8 cellular contexts compared by ENCODE assay signal in the genomic region with DNA sequence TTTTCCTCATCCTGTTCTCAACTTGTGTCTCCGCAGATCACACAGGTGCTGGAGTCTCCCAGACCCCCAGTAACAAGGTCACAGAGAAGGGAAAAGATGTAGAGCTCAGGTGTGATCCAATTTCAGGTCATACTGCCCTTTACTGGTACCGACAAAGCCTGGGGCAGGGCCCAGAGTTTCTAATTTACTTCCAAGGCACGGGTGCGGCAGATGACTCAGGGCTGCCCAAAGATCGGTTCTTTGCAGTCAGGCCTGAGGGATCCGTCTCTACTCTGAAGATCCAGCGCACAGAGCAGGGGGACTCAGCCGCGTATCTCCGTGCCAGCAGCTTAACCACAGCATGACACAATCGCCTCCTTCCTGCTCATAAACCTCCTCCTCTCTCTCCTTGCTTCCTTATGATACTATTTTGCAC.
DNase-seq lines count a peak whose midpoint lies in the region; ATAC-seq and TF ChIP-seq lines count a peak whose summit lies in the region.

No MANE protein-coding gene starts in this region.

- peak; percentile 51 for ATAC-seq in GM18868 (IDR thresholded peaks at IDR 0.05; ENCODE audit: unreplicated experiment)
- ATAC-seq in activated T-helper 17 cell treated with anti-CD3 and anti-CD28 coated beads, Interleukin-2, amount 50 U/mL, for 72 hours (replicated peaks) = peak; percentile 84

- intact Hi-C loops in ascending aorta (cut with DNase I) = no loop called here

- no peaks in the 10 kb centered on the region for H3K36me3 Mint-ChIP-seq in activated T-helper 17 cell treated with anti-CD3 and anti-CD28 coated beads, Interleukin-2, amount 50 U/mL, for 72 hours (ENCODE audit: low read depth)

- no peaks in the 10 kb centered on the region for H4K20me1 ChIP-seq in Loucy (ENCODE audit: insufficient read depth, low read length, poor library complexity, severe bottlenecking)

- H3F3A ChIP-seq in Loucy (ENCODE audit: low read depth) = peaks cover 20% of the 10 kb centered on the region

- no peaks in the 10 kb centered on the region for H3K27me3 Mint-ChIP-seq in activated T-helper 17 cell treated with anti-CD3 and anti-CD28 coated beads, Interleukin-2, amount 50 U/mL, for 72 hours

- H3K4me1 Mint-ChIP-seq in activated T-helper 17 cell treated with anti-CD3 and anti-CD28 coated beads, Interleukin-2, amount 50 U/mL, for 72 hours = peaks cover 14% of the 10 kb centered on the region

- peak overlapping the region; percentile 93 for H3K4me2 ChIP-seq in Loucy (ENCODE audit: low read depth, low read length, poor library complexity, severe bottlenecking)

- H3K27me3 ChIP-seq in Loucy (ENCODE audit: insufficient read depth, low read length, poor library complexity, severe bottlenecking) (no peaks in the 10 kb centered on the region), neutrophil (no peaks in the 10 kb centered on the region), ascending aorta (no peaks in the 10 kb centered on the region)

- TF ChIP-seq CTCF in Loucy (conservative IDR thresholded peaks at IDR 0.05; ENCODE audit: low read length) (no peak), neutrophil (IDR thresholded peaks at IDR 0.05) (no peak), ascending aorta (IDR thresholded peaks at IDR 0.05) (no peak)

- peak overlapping the region; percentile 88 for H3K9ac ChIP-seq in Loucy (ENCODE audit: low read depth, low read length, poor library complexity, severe bottlenecking)

- H3K27ac ChIP-seq in neutrophil (peak overlapping the region; percentile 70), ascending aorta (no peak overlapping the region)

- no peaks in the 10 kb centered on the region for H3K79me2 ChIP-seq in Loucy (ENCODE audit: insufficient read depth, low read length)

- peak overlapping the region; percentile 89 for H3K27ac Mint-ChIP-seq in activated T-helper 17 cell treated with anti-CD3 and anti-CD28 coated beads, Interleukin-2, amount 50 U/mL, for 72 hours

- peak overlapping the region; percentile 1; the same call in 1 of the 2 replicates for H2AFZ ChIP-seq in Loucy (ENCODE audit: low read length)

- no peaks in the 10 kb centered on the region for H3K9me3 Mint-ChIP-seq in activated T-helper 17 cell treated with anti-CD3 and anti-CD28 coated beads, Interleukin-2, amount 50 U/mL, for 72 hours

- DNase-seq in ascending aorta (ENCODE audit: low spot score in 2 of 2) (no peak), AG08396 (ENCODE audit: low spot score) (no peak), NCI-H1105 (lab: John Stamatoyannopoulos, UW) (no peak), NCI-H187 treated with DMSO at 0.1 percent for 48 hours (lab: John Stamatoyannopoulos, UW) (no peak)

- H3K4me3 ChIP-seq in Loucy (ENCODE audit: low read length, poor library complexity, severe bottlenecking) (peak overlapping the region; percentile 71), neutrophil (ENCODE audit: low read depth in 1 of 2, low read length in 1 of 2) (peak overlapping the region; percentile 38 to 39), ascending aorta (no peak overlapping the region)

- no peaks in the 10 kb centered on the region for H3K9me2 ChIP-seq in Loucy (replicated peaks; ENCODE audit: low read depth, low read length)

- peak overlapping the region; percentile 78 for H3K4me3 Mint-ChIP-seq in activated T-helper 17 cell treated with anti-CD3 and anti-CD28 coated beads, Interleukin-2, amount 50 U/mL, for 72 hours

- no peaks in the 10 kb centered on the region for H3K9me3 ChIP-seq in Loucy (ENCODE audit: insufficient read depth, low read depth, low read length)
- H3K9me3 ChIP-seq in neutrophil = no peaks in the 10 kb centered on the region
- no peaks in the 10 kb centered on the region for H3K9me3 ChIP-seq in ascending aorta

- peaks cover 78% of the 10 kb centered on the region for H3K4me1 ChIP-seq in Loucy (ENCODE audit: insufficient read depth, low read length, poor library complexity, severe bottlenecking)
- peaks cover 17% of the 10 kb centered on the region in 2 experiments for H3K4me1 ChIP-seq in neutrophil (ENCODE audit: control insufficient read depth in 1 of 2, insufficient read depth in 1 of 2, low read depth in 1 of 2, low read length in 1 of 2)
- H3K4me1 ChIP-seq in ascending aorta = no peaks in the 10 kb centered on the region

- H3K36me3 ChIP-seq in Loucy (ENCODE audit: insufficient read depth, low read length) (no peaks in the 10 kb centered on the region), neutrophil (no peaks in the 10 kb centered on the region), ascending aorta (no peaks in the 10 kb centered on the region)

Comparison
In these comparisons a context has a peak if more than half of its experiments do, and no peak if none do; other contexts are left out.
1. H3K4me3 ChIP-seq: peak in Loucy (single experiment) and neutrophil (2 of 2); none in ascending aorta (0 of 2).